ENCODE assay signal across 10 cellular contexts in genomic region chr16:74035816-74036215, GRCh38.
DNase-seq lines count a peak whose midpoint lies in the region; ATAC-seq and TF ChIP-seq lines count a peak whose summit lies in the region.
"Had no signal": no experiment of that assay in that cellular context is flagged by ENCODE, and none has a peak within 500 bp of the region (broad histone marks: within the 10 kb centered on the region; RNA-seq: fewer than 3 reads in every experiment).

No MANE protein-coding gene starts in this region.

- WGBS in testis, 2 donors = 23 to 28% methylated on average over 1 of the region's 1 CpG

- no peaks in the 10 kb centered on the region for H3K4me1 Mint-ChIP-seq in osteocyte (ENCODE audit: unreplicated experiment)
- H3K4me1 Mint-ChIP-seq: CD4-positive, alpha-beta memory T cell had no signal

- no peak overlapping the region for H3K27ac ChIP-seq in testis

- in situ Hi-C loops in astrocyte of the spinal cord (cut with HindIII; ENCODE audit: low sequenced_read_pairs) = no loop called here

- no peaks in the 10 kb centered on the region for H3K36me3 ChIP-seq in testis (ENCODE audit: low read depth, missing control alignments)

- H3K27me3 ChIP-seq in testis = no peaks in the 10 kb centered on the region

- peaks cover 19% of the 10 kb centered on the region for H3K27me3 Mint-ChIP-seq in osteocyte (ENCODE audit: unreplicated experiment)

- H3K9me3 ChIP-seq in testis = no peaks in the 10 kb centered on the region

- H3K4me3 ChIP-seq in astrocyte of the spinal cord (ENCODE audit: low read depth, low read length) = no peak overlapping the region
- H3K4me3 ChIP-seq in testis = no peak overlapping the region

- H3K4me3 Mint-ChIP-seq in osteocyte (ENCODE audit: unreplicated experiment) = no peak overlapping the region
- H3K4me3 Mint-ChIP-seq: CD4-positive, alpha-beta memory T cell had no signal

- no peaks in the 10 kb centered on the region for H3K36me3 Mint-ChIP-seq in osteocyte (ENCODE audit: unreplicated experiment)
- H3K36me3 Mint-ChIP-seq: CD4-positive, alpha-beta memory T cell had no signal

- ATAC-seq in GM18861 (IDR thresholded peaks at IDR 0.05; ENCODE audit: unreplicated experiment) (no peak), GM18858 (IDR thresholded peaks at IDR 0.05; ENCODE audit: unreplicated experiment) (no peak)

- H3K4me1 ChIP-seq in testis = no peaks in the 10 kb centered on the region

- no peaks in the 10 kb centered on the region for H3K9me3 Mint-ChIP-seq in osteocyte (ENCODE audit: unreplicated experiment)

- H3K27ac Mint-ChIP-seq in osteocyte (ENCODE audit: unreplicated experiment) = no peak overlapping the region
- H3K27ac Mint-ChIP-seq: CD4-positive, alpha-beta memory T cell had no signal

- TF ChIP-seq CTCF in astrocyte of the spinal cord (IDR thresholded peaks at IDR 0.05; ENCODE audit: low read depth, low read length) = peak; percentile 9
- peak; percentile 34 for TF ChIP-seq CTCF in osteocyte (IDR thresholded peaks at IDR 0.05)
- no peak for TF ChIP-seq CTCF in testis (IDR thresholded peaks at IDR 0.05)

- DNase-seq in NCI-H82 (lab: John Stamatoyannopoulos, UW) = peak; percentile 57
- DNase-seq in NCI-H82 treated with DMSO at 0.1 percent for 48 hours (lab: John Stamatoyannopoulos, UW; ENCODE audit: unreplicated experiment) = no peak
- DNase-seq in Kasumi-1 (lab: John Stamatoyannopoulos, UW) = peak; percentile 71 to 88
- no peak for DNase-seq in astrocyte of the spinal cord (ENCODE audit: low read depth, low spot score)
- DNase-seq in osteocyte (ENCODE audit: extremely low spot score, unreplicated experiment) = no peak
- DNase-seq in testis = no peak
- DNase-seq: activated CD8-positive, alpha-beta memory T cell treated with anti-CD3 and anti-CD28 coated beads, Interleukin-2, amount 50 U/mL, for 48 hours; CD4-positive, alpha-beta memory T cell had no signal

- no peak for TF ChIP-seq POLR2A in testis (IDR thresholded peaks at IDR 0.05)

- intact Hi-C loops in testis (cut with DNase I; ENCODE audit: low total_unique reads) = no loop called here

Comparison
In these comparisons a context has a peak if more than half of its experiments do, and no peak if none do; other contexts are left out.
1. DNase-seq: peak in NCI-H82 (single experiment) and Kasumi-1 (2 of 2); none in NCI-H82 treated with DMSO at 0.1 percent for 48 hours (single experiment), astrocyte of the spinal cord (single experiment), osteocyte (single experiment) and testis (single experiment).
2. CTCF ChIP-seq: peak in astrocyte of the spinal cord (single experiment) and osteocyte (single experiment); none in testis (0 of 3).